ENCODE assay signal across 13 cellular contexts in the genomic region with DNA sequence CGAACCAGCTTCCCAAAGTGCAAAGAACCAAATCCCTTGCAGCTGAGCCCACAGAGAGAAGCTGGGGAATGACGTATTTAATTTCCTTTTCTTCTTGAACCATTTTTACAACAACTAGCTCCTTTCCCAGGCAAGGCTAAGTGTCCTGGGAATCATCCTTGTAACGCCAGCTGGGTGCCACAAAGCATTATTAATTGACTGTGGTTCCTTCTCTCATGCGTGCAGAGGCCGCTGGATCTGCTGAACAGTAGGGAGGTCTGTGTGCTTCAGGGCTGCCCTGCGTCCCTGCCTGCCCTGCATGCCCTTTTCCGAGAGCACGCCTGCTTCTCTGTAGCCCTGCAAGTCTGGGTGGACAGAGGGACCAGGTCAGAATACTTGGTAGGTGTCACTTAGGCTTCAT.
DNase-seq lines count a peak whose midpoint lies in the region; ATAC-seq and TF ChIP-seq lines count a peak whose summit lies in the region.
"Had no signal": no experiment of that assay in that cellular context is flagged by ENCODE, and none has a peak within 500 bp of the region (broad histone marks: within the 10 kb centered on the region; RNA-seq: fewer than 3 reads in every experiment).

No MANE protein-coding gene starts in this region.

- H3T11ph ChIP-seq in H9 (ENCODE audit: low read length): no peak overlapping the region

- POLR2A ChIA-PET in MCF 10A (lab: Yijun Ruan, JAX): no interaction called here

- H3K27ac Mint-ChIP-seq in H9 (peak overlapping the region; percentile 35 to 88 (median 86); a peak in 4 of 7 replicates), progenitor cell of endocrine pancreas (peak overlapping the region; percentile 95), MCF 10A (ENCODE audit: low read depth, unreplicated experiment) (no peak overlapping the region)
- H3K27ac Mint-ChIP-seq: T-helper 1 cell treated with Interleukin-12 subunit alpha and Interleukin-12 subunit beta and Interleukin-4 antibody, amounts not matched to agents 30 μg/mL and 1 μg/mL, for 36 hours had no signal

- WGBS in H9 (ENCODE audit: extremely low coverage, insufficient read length, low lambda C conversion rate): no CpG with 5 or more reads among the region's 8 CpGs

- no peak overlapping the region for H4K5ac ChIP-seq in H9 (ENCODE audit: insufficient read length, low read depth, low read length)

- H2BK12ac ChIP-seq in H9 (ENCODE audit: insufficient read length, low read depth, low read length): no peak overlapping the region

- H3K9me3 ChIP-seq in H9 (ENCODE audit: control insufficient read depth, low read depth, low read length): no peaks in the 10 kb centered on the region
- H3K9me3 ChIP-seq: Peyer's patch had no signal

- TF ChIP-seq CTCF in H9 (conservative IDR thresholded peaks at IDR 0.05) (no peak), fibroblast of the aortic adventitia (IDR thresholded peaks at IDR 0.05; ENCODE audit: insufficient read depth, low read length) (no peak), progenitor cell of endocrine pancreas (IDR thresholded peaks at IDR 0.05; ENCODE audit: unreplicated experiment) (no peak), MCF 10A (IDR thresholded peaks at IDR 0.05; ENCODE audit: unreplicated experiment) (no peak)

- no peak overlapping the region for H3K27ac ChIP-seq in H9 (ENCODE audit: insufficient read length, low read depth, low read length)
- H3K27ac ChIP-seq: KMS-11, Peyer's patch had no signal

- H3K27me3 ChIP-seq in H9 (ENCODE audit: insufficient read depth, low read length): no peaks in the 10 kb centered on the region
- H3K27me3 ChIP-seq: Peyer's patch had no signal

- no peak overlapping the region for H2AFZ ChIP-seq in H9 (ENCODE audit: low read length)

- H3K36me3 Mint-ChIP-seq in H9 (ENCODE audit: insufficient read depth in 1 of 3, low read depth in 3 of 3): peaks cover 31 to 54% (median 48%) of the 10 kb centered on the region in 3 experiments
- peaks cover 29% of the 10 kb centered on the region for H3K36me3 Mint-ChIP-seq in progenitor cell of endocrine pancreas (ENCODE audit: insufficient read depth)
- H3K36me3 Mint-ChIP-seq in MCF 10A (ENCODE audit: insufficient read depth, unreplicated experiment): peaks cover 43% of the 10 kb centered on the region

- intact Hi-C loops in MCF 10A (cut with micrococcal nuclease): no loop called here

- no peaks in the 10 kb centered on the region for H4K20me1 ChIP-seq in H9 (ENCODE audit: control insufficient read depth, insufficient read depth, insufficient read length)

- no peak overlapping the region for H3K4me2 ChIP-seq in H9 (ENCODE audit: insufficient read depth, insufficient read length, low read length)
- H3K4me2 ChIP-seq: KMS-11 had no signal

- H3K4ac ChIP-seq in H9 (ENCODE audit: low read depth, low read length): no peak overlapping the region

- H3K14ac ChIP-seq in H9 (ENCODE audit: insufficient read depth, low read length): no peak overlapping the region

- peaks cover 4 to 5% of the 10 kb centered on the region in 2 experiments for H3K4me1 Mint-ChIP-seq in H9
- peaks cover 24% of the 10 kb centered on the region for H3K4me1 Mint-ChIP-seq in progenitor cell of endocrine pancreas (ENCODE audit: low read depth)
- no peaks in the 10 kb centered on the region for H3K4me1 Mint-ChIP-seq in MCF 10A (ENCODE audit: insufficient read depth, unreplicated experiment)

- no peaks in the 10 kb centered on the region for H3K79me1 ChIP-seq in H9 (ENCODE audit: insufficient read depth, low read depth, low read length, poor library complexity, severe bottlenecking)

- H2BK15ac ChIP-seq in H9 (ENCODE audit: low read depth, low read length): no peak overlapping the region

- no peak overlapping the region for H2AK5ac ChIP-seq in H9 (ENCODE audit: insufficient read length, low read length)

- CTCF ChIA-PET in MCF 10A (lab: Yijun Ruan, JAX): interaction anchor here (0.9 kb wide), 1 partner anchor 42 kb away, joined by 3 read pairs; no protein-coding TSS in a partner anchor

- DNase-seq in H9: no peak
- DNase-seq in NCI-H2171 treated with DMSO at 0.1 percent for 48 hours (lab: John Stamatoyannopoulos, UW): peak; percentile 97
- peak; percentile 46 for DNase-seq in fibroblast of the aortic adventitia (ENCODE audit: low read depth)
- no peak for DNase-seq in progenitor cell of endocrine pancreas (ENCODE audit: low spot score, unreplicated experiment)
- DNase-seq in MCF 10A (ENCODE audit: unreplicated experiment): no peak
- DNase-seq in NCI-H1048 (lab: John Stamatoyannopoulos, UW): no peak
- DNase-seq: activated CD4-positive, alpha-beta T cell treated with anti-CD3 and anti-CD28 coated beads, Interleukin-2, amount 50 U/mL, for 1 hour; amniotic stem cell; Peyer's patch had no signal

- H3K9ac ChIP-seq in H9 (ENCODE audit: extremely low read depth, insufficient read length, low read length): no peak overlapping the region
- H3K9ac ChIP-seq: KMS-11 had no signal

- peaks cover 9 to 12% of the 10 kb centered on the region in 2 experiments for H3K9me3 Mint-ChIP-seq in H9
- H3K9me3 Mint-ChIP-seq in progenitor cell of endocrine pancreas (ENCODE audit: low read depth): peaks cover 10% of the 10 kb centered on the region
- no peaks in the 10 kb centered on the region for H3K9me3 Mint-ChIP-seq in MCF 10A (ENCODE audit: unreplicated experiment)
- H3K9me3 Mint-ChIP-seq: T-helper 1 cell treated with Interleukin-12 subunit alpha and Interleukin-12 subunit beta and Interleukin-4 antibody, amounts not matched to agents 30 μg/mL and 1 μg/mL, for 36 hours had no signal

- H2BK5ac ChIP-seq in H9 (ENCODE audit: insufficient read length, low read length): no peak overlapping the region

- no TSS peak for BruUV-seq in MCF 10A (replicated peaks; lab: Mats Ljungman, UMichigan)

- H3K79me2 ChIP-seq in H9 (ENCODE audit: insufficient read depth, low read length): no peaks in the 10 kb centered on the region

- no peak overlapping the region for H3K4me3 ChIP-seq in fibroblast of the aortic adventitia (ENCODE audit: low read depth, low read length)
- H3K4me3 ChIP-seq: Peyer's patch had no signal

- no peaks in the 10 kb centered on the region for H3K23me2 ChIP-seq in H9 (ENCODE audit: insufficient read length, low read depth, low read length, poor library complexity, severe bottlenecking)

- no peak overlapping the region for H4K91ac ChIP-seq in H9 (ENCODE audit: insufficient read length, low read depth, low read length)

- H3K23ac ChIP-seq in H9 (ENCODE audit: insufficient read length, low read depth, low read length): no peak overlapping the region

- H2BK120ac ChIP-seq in H9 (ENCODE audit: low read depth, low read length, poor library complexity, severe bottlenecking): no peak overlapping the region

- H3K18ac ChIP-seq in H9 (ENCODE audit: insufficient read length, low read depth, low read length): no peak overlapping the region

- H3K56ac ChIP-seq in H9 (ENCODE audit: insufficient read length, low read depth, low read length): no peak overlapping the region

- no peak overlapping the region for H4K8ac ChIP-seq in H9 (replicated peaks; ENCODE audit: insufficient read length, low read depth, low read length)

- no peak overlapping the region for H2BK20ac ChIP-seq in H9 (ENCODE audit: low read depth, low read length, poor library complexity, severe bottlenecking)

- H3K4me3 Mint-ChIP-seq in H9 (no peak overlapping the region), progenitor cell of endocrine pancreas (ENCODE audit: low read depth) (no peak overlapping the region), MCF 10A (ENCODE audit: unreplicated experiment) (no peak overlapping the region)
- H3K4me3 Mint-ChIP-seq: T-helper 1 cell treated with Interleukin-12 subunit alpha and Interleukin-12 subunit beta and Interleukin-4 antibody, amounts not matched to agents 30 μg/mL and 1 μg/mL, for 36 hours had no signal

- H3K4me1 ChIP-seq in H9 (ENCODE audit: insufficient read depth, low read length): peaks cover under 1% of the 10 kb centered on the region; the same call in 1 of the 2 replicates
- H3K4me1 ChIP-seq: Peyer's patch had no signal

- ATAC-seq in HG03196 (IDR thresholded peaks at IDR 0.05; ENCODE audit: unreplicated experiment) (no peak), GM21526 (IDR thresholded peaks at IDR 0.05; ENCODE audit: low FRiP score, unreplicated experiment) (no peak)

- H3K27me3 Mint-ChIP-seq in H9 (ENCODE audit: low read depth): no peaks in the 10 kb centered on the region
- no peaks in the 10 kb centered on the region for H3K27me3 Mint-ChIP-seq in progenitor cell of endocrine pancreas
- H3K27me3 Mint-ChIP-seq in MCF 10A (ENCODE audit: insufficient read depth, unreplicated experiment): no peaks in the 10 kb centered on the region

Comparison
In these comparisons a context has a peak if more than half of its experiments do, and no peak if none do; other contexts are left out.
1. DNase-seq: peak in NCI-H2171 treated with DMSO at 0.1 percent for 48 hours (single experiment) and fibroblast of the aortic adventitia (single experiment); none in H9 (single experiment), progenitor cell of endocrine pancreas (single experiment), MCF 10A (single experiment) and NCI-H1048 (single experiment).